ENCODE assay signal across 28 cellular contexts in genomic region chr15:80055933-80056332, GRCh38.
"Had no signal": no experiment of that assay in that cellular context is flagged by ENCODE, and none has a peak within 500 bp of the region (broad histone marks: within the 10 kb centered on the region; RNA-seq: fewer than 3 reads in every experiment).

No MANE protein-coding gene starts in this region.

- H3K4me2 ChIP-seq: hepatocyte had no signal

- FAIRE-seq: astrocyte, keratinocyte, TTC549, urothelium cell line had no signal

- H3K9me3 Mint-ChIP-seq: effector memory CD8-positive, alpha-beta T cell; naive B cell; stimulated activated effector memory CD8-positive, alpha-beta T cell treated with anti-CD3 and anti-CD28 coated beads, Interleukin-12 subunit alpha, Interleukin-12 subunit beta, amount 100 ng/mL, for 72 hours; stimulated activated naive CD8-positive, alpha-beta T cell treated with anti-CD3 and anti-CD28 coated beads, Interleukin-15, Interleukin-2, amounts not matched to agents 100 ng/mL and 50 ng/mL, for 24 hours had no signal

- H3K36me3 Mint-ChIP-seq: naive B cell had no signal

- ATAC-seq: effector memory CD8-positive, alpha-beta T cell; gastrocnemius medialis; left cardiac atrium; left ventricle myocardium superior; sciatic nerve; stimulated activated effector memory CD8-positive, alpha-beta T cell treated with anti-CD3 and anti-CD28 coated beads, Interleukin-12 subunit alpha, Interleukin-12 subunit beta, amount 100 ng/mL, for 72 hours had no signal

- H3K36me3 ChIP-seq: brain microvascular endothelial cell, gastrocnemius medialis, neutrophil, thoracic aorta had no signal

- H3K4me3 ChIP-seq: coronary artery, gastrocnemius medialis, hepatocyte, skin epidermis, thoracic aorta had no signal

- DNase-seq: activated CD4-positive, alpha-beta T cell treated with anti-CD3 and anti-CD28 coated beads for 4 hours; activated CD4-positive, alpha-beta T cell treated with anti-CD3 and anti-CD28 coated beads, Interleukin-2, amount 50 U/mL, for 4 hours; activated effector memory CD4-positive, alpha-beta T cell treated with anti-CD3 and anti-CD28 coated beads, Interleukin-2, amount 50 U/mL, for 16 hours; activated naive CD4-positive, alpha-beta T cell treated with anti-CD3 and anti-CD28 coated beads, Interleukin-2, amount 50 U/mL, for 16 hours; amniotic stem cell; brain microvascular endothelial cell; effector memory CD8-positive, alpha-beta T cell; erythroblast; gastrocnemius medialis; left cardiac atrium; left ventricle myocardium superior; naive B cell; nephron progenitor cell; stimulated activated CD4-positive, alpha-beta T cell treated with anti-CD3 and anti-CD28 coated beads, Interleukin-4, amount 100 ng/mL, for 24 hours had no signal

- H3K9me3 ChIP-seq: gastrocnemius medialis, neutrophil, thoracic aorta had no signal

- H3K27me3 ChIP-seq: brain microvascular endothelial cell, gastrocnemius medialis, hepatocyte had no signal

- H3K27me3 Mint-ChIP-seq: effector memory CD8-positive, alpha-beta T cell had no signal

- H3K27ac ChIP-seq: brain microvascular endothelial cell, coronary artery, gastrocnemius medialis, hepatocyte, neutrophil, skin epidermis, thoracic aorta, VCaP had no signal

- H2AFZ ChIP-seq: hepatocyte had no signal

- H3K27ac Mint-ChIP-seq: effector memory CD8-positive, alpha-beta T cell; nephron progenitor cell; progenitor cell of endocrine pancreas; stimulated activated effector memory CD8-positive, alpha-beta T cell treated with anti-CD3 and anti-CD28 coated beads, Interleukin-12 subunit alpha, Interleukin-12 subunit beta, amount 100 ng/mL, for 72 hours; stimulated activated naive CD8-positive, alpha-beta T cell treated with anti-CD3 and anti-CD28 coated beads, Interleukin-15, Interleukin-2, amounts not matched to agents 100 ng/mL and 50 ng/mL, for 24 hours had no signal

- H3K4me3 Mint-ChIP-seq: effector memory CD8-positive, alpha-beta T cell; nephron progenitor cell; stimulated activated effector memory CD8-positive, alpha-beta T cell treated with anti-CD3 and anti-CD28 coated beads, Interleukin-12 subunit alpha, Interleukin-12 subunit beta, amount 100 ng/mL, for 72 hours; stimulated activated naive CD8-positive, alpha-beta T cell treated with anti-CD3 and anti-CD28 coated beads, Interleukin-15, Interleukin-2, amounts not matched to agents 100 ng/mL and 50 ng/mL, for 24 hours had no signal
